In genomic region chr6:44123544-44123943, GRCh38 we compare ENCODE assay signal across 14 cellular contexts. TPM values are rescaled to one million over a fixed set of nuclear protein-coding genes. Genes with fewer than 3 reads are reported as not detected.
DNase-seq lines count a peak whose midpoint lies in the region; ATAC-seq, FAIRE-seq and TF ChIP-seq lines count a peak whose summit lies in the region.
"Had no signal": no experiment of that assay in that cellular context is flagged by ENCODE, and none has a peak within 500 bp of the region (broad histone marks: within the 10 kb centered on the region; RNA-seq: fewer than 3 reads in every experiment).

No MANE protein-coding gene starts in this region.

- H3K9me2 ChIP-seq in PC-9 (ENCODE audit: insufficient read depth): no peaks in the 10 kb centered on the region

- no peak for TF ChIP-seq CTCF in PC-9 (conservative IDR thresholded peaks at IDR 0.05)
- TF ChIP-seq CTCF in endothelial cell of umbilical vein (IDR thresholded peaks at IDR 0.05; ENCODE audit: extremely low read depth in 1 of 2, insufficient read depth in 1 of 2, low read depth in 1 of 2, low read length in 2 of 2): no peak
- no peak for TF ChIP-seq CTCF in gastrocnemius medialis (IDR thresholded peaks at IDR 0.05 in 4 of 5, conservative IDR thresholded peaks at IDR 0.05 in 1 of 5)

- H4K20me1 ChIP-seq in PC-9 (ENCODE audit: insufficient read depth) (peaks cover 75% of the 10 kb centered on the region), endothelial cell of umbilical vein (replicated peaks; ENCODE audit: control insufficient read depth, extremely low read depth, insufficient read depth, low read length) (no peaks in the 10 kb centered on the region)

- H3K9me3 Mint-ChIP-seq in activated CD4-positive, alpha-beta T cell treated with anti-CD3 and anti-CD28 coated beads for 36 hours (ENCODE audit: low read depth): no peaks in the 10 kb centered on the region
- H3K9me3 Mint-ChIP-seq: activated naive CD4-positive, alpha-beta T cell treated with anti-CD3 and anti-CD28 coated beads for 36 hours had no signal

- CTCF ChIA-PET in activated CD4-positive, alpha-beta T cell treated with anti-CD3 and anti-CD28 coated beads for 36 hours (lab: Charles Lee): interaction anchor here (0.5 to 1.4 kb wide), 5 partner anchors 30 to 475 kb away, joined by 3 read pairs; no protein-coding TSS in a partner anchor
- CTCF ChIA-PET in PC-9 (lab: Charles Lee) (no interaction called here), endothelial cell of umbilical vein (lab: Charles Lee) (interaction anchor here (1.0 to 2.8 kb wide), 2 partner anchors 24 to 134 kb away, joined by 3 to 11 read pairs; partner anchors contain the start of gene SLC35B2)

- ATAC-seq in activated CD4-positive, alpha-beta T cell treated with anti-CD3 and anti-CD28 coated beads for 36 hours: no peak
- no peak for ATAC-seq in gastrocnemius medialis
- no peak for ATAC-seq in HG02642 (IDR thresholded peaks at IDR 0.05; ENCODE audit: poor library complexity, unreplicated experiment)

- no peaks in the 10 kb centered on the region for H3K9me3 ChIP-seq in PC-9 (ENCODE audit: insufficient read depth, low read depth)
- no peaks in the 10 kb centered on the region for H3K9me3 ChIP-seq in endothelial cell of umbilical vein (replicated peaks; ENCODE audit: control insufficient read depth, insufficient read depth, low read length)
- H3K9me3 ChIP-seq in gastrocnemius medialis: no peaks in the 10 kb centered on the region
- no peaks in the 10 kb centered on the region for H3K9me3 ChIP-seq in SJCRH30 (replicated peaks)

- dilution Hi-C loops in endothelial cell of umbilical vein (cut with MboI; ENCODE audit: extremely low pct_ligation_motif_present, low sequenced_read_pairs): no loop called here

- no peak overlapping the region for H3K4me3 Mint-ChIP-seq in activated CD4-positive, alpha-beta T cell treated with anti-CD3 and anti-CD28 coated beads for 36 hours
- H3K4me3 Mint-ChIP-seq: activated naive CD4-positive, alpha-beta T cell treated with anti-CD3 and anti-CD28 coated beads for 36 hours had no signal

- H3K36me3 Mint-ChIP-seq in activated CD4-positive, alpha-beta T cell treated with anti-CD3 and anti-CD28 coated beads for 36 hours (ENCODE audit: low read depth): peaks cover 13% of the 10 kb centered on the region

- peak overlapping the region; percentile 5 for H3K9ac ChIP-seq in endothelial cell of umbilical vein (replicated peaks; ENCODE audit: extremely low read depth, insufficient read depth, low read length)

- H3K4me3 ChIP-seq in PC-9 (no peak overlapping the region), endothelial cell of umbilical vein (replicated peaks in 1 of 3; ENCODE audit: insufficient read depth in 1 of 3, low read depth in 1 of 3, low read length in 3 of 3) (no peak overlapping the region), gastrocnemius medialis (no peak overlapping the region), SJCRH30 (no peak overlapping the region)
- H3K4me3 ChIP-seq: coronary artery had no signal

- H3K36me3 ChIP-seq in PC-9 (ENCODE audit: low read depth) (peaks cover 12% of the 10 kb centered on the region), endothelial cell of umbilical vein (ENCODE audit: control insufficient read depth in 2 of 2, extremely low read depth in 1 of 2, insufficient read depth in 2 of 2, low read length in 2 of 2) (no peaks in the 10 kb centered on the region), gastrocnemius medialis (no peaks in the 10 kb centered on the region), SJCRH30 (no peaks in the 10 kb centered on the region; the same call in 1 of the 2 replicates)

- H3K27ac ChIP-seq in PC-9: no peak overlapping the region
- H3K27ac ChIP-seq in endothelial cell of umbilical vein (ENCODE audit: insufficient read depth, low read depth, low read length): peak overlapping the region; percentile 23
- H3K27ac ChIP-seq in gastrocnemius medialis: peak overlapping the region; percentile 77 to 100 (median 98)
- H3K27ac ChIP-seq in SJCRH30: no peak overlapping the region

- DNase-seq in activated CD4-positive, alpha-beta T cell treated with anti-CD3 and anti-CD28 coated beads for 36 hours: no peak
- DNase-seq in activated CD4-positive, alpha-beta T cell treated with anti-CD3 and anti-CD28 coated beads for 4 hours: no peak
- DNase-seq in PC-9 (peak in 1 of 2 experiments; percentile 58), endothelial cell of umbilical vein (ENCODE audit: low read depth, low spot score) (no peak), gastrocnemius medialis (no peak), SJCRH30 (no peak)
- DNase-seq in activated CD8-positive, alpha-beta memory T cell treated with anti-CD3 and anti-CD28 coated beads, Interleukin-2, amount 50 U/mL, for 4 hours: no peak
- DNase-seq: activated CD4-positive, CD25-positive, alpha-beta regulatory T cell; activated naive CD4-positive, alpha-beta T cell treated with anti-CD3 and anti-CD28 coated beads for 36 hours; stimulated activated CD4-positive, alpha-beta T cell treated with anti-CD3 and anti-CD28 coated beads, Interleukin-4, amount 100 ng/mL, for 4 hours had no signal

- TF ChIP-seq POLR2A in endothelial cell of umbilical vein (IDR thresholded peaks at IDR 0.05; ENCODE audit: low read depth, low read length) (no peak), gastrocnemius medialis (IDR thresholded peaks at IDR 0.05) (no peak)

- in situ Hi-C loops in gastrocnemius medialis (cut with MboI; ENCODE audit: low sequenced_read_pairs in 4 of 4): loop anchor here in 1 of 4 donors (25.0 kb wide), 1 partner anchor 114 kb away; the partner anchor contains the start of gene HSP90AB1

- no peaks in the 10 kb centered on the region for H3K27me3 ChIP-seq in PC-9 (ENCODE audit: insufficient read depth, low read depth)
- no peaks in the 10 kb centered on the region for H3K27me3 ChIP-seq in endothelial cell of umbilical vein (ENCODE audit: control insufficient read depth in 2 of 2, insufficient read depth in 2 of 2, low read length in 2 of 2)
- no peaks in the 10 kb centered on the region for H3K27me3 ChIP-seq in gastrocnemius medialis
- no peaks in the 10 kb centered on the region for H3K27me3 ChIP-seq in SJCRH30

- H3F3A ChIP-seq in PC-9 (ENCODE audit: insufficient read depth, low read depth): peaks cover 33% of the 10 kb centered on the region; the same call in 1 of the 2 replicates

- intact Hi-C loops in activated CD4-positive, alpha-beta T cell treated with anti-CD3 and anti-CD28 coated beads for 36 hours (cut with DNase I, micrococcal nuclease): no loop called here
- intact Hi-C loops in PC-9 (cut with micrococcal nuclease; ENCODE audit: unreplicated experiment) (no loop called here), endothelial cell of umbilical vein (cut with micrococcal nuclease) (loop anchor here (1.0 kb wide), 1 partner anchor 19 kb away; no protein-coding TSS in a partner anchor), gastrocnemius medialis (cut with DNase I; ENCODE audit: low total_unique reads) (no loop called here)

- H2AFZ ChIP-seq in PC-9 (no peak overlapping the region), endothelial cell of umbilical vein (ENCODE audit: low read depth, low read length) (no peak overlapping the region)

- POLR2A ChIA-PET in activated CD4-positive, alpha-beta T cell treated with anti-CD3 and anti-CD28 coated beads for 36 hours (lab: Charles Lee): interaction anchor here (1.2 kb wide), 1 partner anchor 123 kb away, joined by 3 read pairs; the partner anchor contains the start of gene HSP90AB1
- POLR2A ChIA-PET in PC-9 (lab: Charles Lee; ENCODE audit: unreplicated experiment) (interaction anchor here (0.6 to 0.7 kb wide), 2 partner anchors 12 to 33 kb away, joined by 3 to 7 read pairs; no protein-coding TSS in a partner anchor), endothelial cell of umbilical vein (lab: Charles Lee) (no interaction called here)

- H3K79me2 ChIP-seq in PC-9 (ENCODE audit: low read depth) (peaks cover 97% of the 10 kb centered on the region), endothelial cell of umbilical vein (ENCODE audit: control insufficient read depth, insufficient read depth, low read length) (peaks cover 84% of the 10 kb centered on the region)

- H3K4me1 ChIP-seq in PC-9 (replicated peaks; ENCODE audit: insufficient read depth) (peaks cover 71% of the 10 kb centered on the region), endothelial cell of umbilical vein (ENCODE audit: control insufficient read depth, extremely low read depth, insufficient read depth, low read length) (peaks cover 57% of the 10 kb centered on the region), gastrocnemius medialis (peaks cover 83 to 85% of the 10 kb centered on the region in 2 donors), SJCRH30 (peaks cover 11% of the 10 kb centered on the region)

- H3K4me2 ChIP-seq in PC-9: peak overlapping the region; percentile 99
- H3K4me2 ChIP-seq in endothelial cell of umbilical vein (ENCODE audit: insufficient read depth, low read length): peak overlapping the region; percentile 32

- H3K4me1 Mint-ChIP-seq in activated CD4-positive, alpha-beta T cell treated with anti-CD3 and anti-CD28 coated beads for 36 hours: peaks cover 65% of the 10 kb centered on the region

- no peaks in the 10 kb centered on the region for H3K27me3 Mint-ChIP-seq in activated CD4-positive, alpha-beta T cell treated with anti-CD3 and anti-CD28 coated beads for 36 hours

- FAIRE-seq in endothelial cell of umbilical vein (lab: Jason Lieb, UNC): no peak
- FAIRE-seq: A204.1 had no signal

- H3K27ac Mint-ChIP-seq in activated CD4-positive, alpha-beta T cell treated with anti-CD3 and anti-CD28 coated beads for 36 hours: peak overlapping the region; percentile 21
- H3K27ac Mint-ChIP-seq: activated naive CD4-positive, alpha-beta T cell treated with anti-CD3 and anti-CD28 coated beads for 36 hours had no signal

- H3K9me1 ChIP-seq in endothelial cell of umbilical vein (replicated peaks; ENCODE audit: control insufficient read depth, extremely low read depth, insufficient read depth, low read length): no peaks in the 10 kb centered on the region

- BruUV-seq in PC-9 (replicated peaks; lab: Mats Ljungman, UMichigan): no TSS peak
- BruUV-seq in endothelial cell of umbilical vein (replicated peaks; lab: Mats Ljungman, UMichigan): no TSS peak

RNA-seq across cellular contexts. Expression of gene MRPL14, which starts 3.7 kb away (rescaled TPM):
- total RNA-seq in activated CD4-positive, alpha-beta T cell treated with anti-CD3 and anti-CD28 coated beads for 36 hours: 10 to 100 TPM; 29.5 to 43.3 TPM
- total RNA-seq in PC-9 (2021): 96.3 and 97.9 TPM in 2 replicates
- 62.4 and 68.1 TPM in 2 replicates for total RNA-seq in endothelial cell of umbilical vein
- polyA plus RNA-seq in endothelial cell of umbilical vein: 91.2 and 103 TPM in 2 replicates
- polyA plus RNA-seq in endothelial cell of umbilical vein (2011; cell fraction: cytosol; rRNA removed): 84.4 and 90.7 TPM in 2 replicates
- polyA plus RNA-seq in endothelial cell of umbilical vein (2011; cell fraction: nucleus; rRNA removed): 26.4 and 30.4 TPM in 2 replicates
- polyA plus RNA-seq in endothelial cell of umbilical vein (2012): 66.8 and 71.7 TPM in 2 replicates
- polyA minus RNA-seq in endothelial cell of umbilical vein: 22.2 and 24.7 TPM in 2 replicates
- polyA minus RNA-seq in endothelial cell of umbilical vein (2011; cell fraction: cytosol; rRNA and poly(A)+ RNA removed): 20.4 TPM
- polyA minus RNA-seq in endothelial cell of umbilical vein (2011; cell fraction: nucleus; rRNA and poly(A)+ RNA removed): 3.8 and 7.2 TPM in 2 replicates
- 100 to 1,000 TPM; 100 to 180 (median 152) TPM for total RNA-seq in gastrocnemius medialis
- total RNA-seq in SJCRH30 (2014; rRNA removed; shearing (Covaris generic)): 58.8 and 73.0 TPM in 2 replicates

RNA-seq across cellular contexts. Expression of gene TMEM63B, which starts 3.8 kb away (rescaled TPM):
- 10 to 100 TPM; 10.9 to 15.2 TPM for total RNA-seq in activated CD4-positive, alpha-beta T cell treated with anti-CD3 and anti-CD28 coated beads for 36 hours
- total RNA-seq in PC-9 (2021) (36.1 and 38.5 TPM in 2 replicates), endothelial cell of umbilical vein (39.4 and 49.7 TPM in 2 replicates), gastrocnemius medialis (10 to 100 TPM; 27.2 to 71.9 (median 43.7) TPM)
- polyA plus RNA-seq in endothelial cell of umbilical vein: 56.1 and 68.2 TPM in 2 replicates
- polyA plus RNA-seq in endothelial cell of umbilical vein (2011; cell fraction: cytosol; rRNA removed): 38.9 and 40.6 TPM in 2 replicates
- polyA plus RNA-seq in endothelial cell of umbilical vein (2011; cell fraction: nucleus; rRNA removed): 69.1 and 85.5 TPM in 2 replicates
- polyA plus RNA-seq in endothelial cell of umbilical vein (2012): 17.6 and 21.6 TPM in 2 replicates
- polyA minus RNA-seq in endothelial cell of umbilical vein: 65.2 and 72.3 TPM in 2 replicates
- polyA minus RNA-seq in endothelial cell of umbilical vein (2011; cell fraction: cytosol; rRNA and poly(A)+ RNA removed): 20.9 TPM
- 25.1 and 26.6 TPM in 2 replicates for polyA minus RNA-seq in endothelial cell of umbilical vein (2011; cell fraction: nucleus; rRNA and poly(A)+ RNA removed)
- 11.5 TPM in 2 replicates for total RNA-seq in SJCRH30 (2014; rRNA removed; shearing (Covaris generic))

RNA-seq across cellular contexts. Expression of gene CAPN11, which starts 35.1 kb away (rescaled TPM):
- total RNA-seq in activated CD4-positive, alpha-beta T cell treated with anti-CD3 and anti-CD28 coated beads for 36 hours: 1 to 10 TPM; 1.2 to 1.3 TPM
- total RNA-seq in PC-9 (2021) (not detected in 2 replicates), endothelial cell of umbilical vein (1.4 and 1.8 TPM in 2 replicates), gastrocnemius medialis (under 1 TPM in 1 of 4 donors, not detected in 3; 0.42 TPM)
- 1.0 and 1.7 TPM in 2 replicates for polyA plus RNA-seq in endothelial cell of umbilical vein
- 0.88 and 1.3 TPM in 2 replicates for polyA plus RNA-seq in endothelial cell of umbilical vein (2011; cell fraction: cytosol; rRNA removed)
- 8.3 and 10.3 TPM in 2 replicates for polyA plus RNA-seq in endothelial cell of umbilical vein (2011; cell fraction: nucleus; rRNA removed)
- 0.46 and 0.63 TPM in 2 replicates for polyA plus RNA-seq in endothelial cell of umbilical vein (2012)
- 0.51 and 1.6 TPM in 2 replicates for polyA minus RNA-seq in endothelial cell of umbilical vein
- polyA minus RNA-seq in endothelial cell of umbilical vein (2011; cell fraction: cytosol; rRNA and poly(A)+ RNA removed): not detected
- polyA minus RNA-seq in endothelial cell of umbilical vein (2011; cell fraction: nucleus; rRNA and poly(A)+ RNA removed): 2.1 and 2.3 TPM in 2 replicates
- total RNA-seq in SJCRH30 (2014; rRNA removed; shearing (Covaris generic)): 0.20 and 0.97 TPM in 2 replicates
- total RNA-seq: activated naive CD4-positive, alpha-beta T cell treated with anti-CD3 and anti-CD28 coated beads for 36 hours; RPMI7951 had no signal

Comparison
In these comparisons a context has a peak if more than half of its experiments do, and no peak if none do; other contexts are left out.
1. H3K27ac ChIP-seq: peak in endothelial cell of umbilical vein (single experiment) and gastrocnemius medialis (4 of 4); none in PC-9 (single experiment) and SJCRH30 (single experiment).